Comparison of ENCODE assay signal across 18 cellular contexts in the genomic region with DNA sequence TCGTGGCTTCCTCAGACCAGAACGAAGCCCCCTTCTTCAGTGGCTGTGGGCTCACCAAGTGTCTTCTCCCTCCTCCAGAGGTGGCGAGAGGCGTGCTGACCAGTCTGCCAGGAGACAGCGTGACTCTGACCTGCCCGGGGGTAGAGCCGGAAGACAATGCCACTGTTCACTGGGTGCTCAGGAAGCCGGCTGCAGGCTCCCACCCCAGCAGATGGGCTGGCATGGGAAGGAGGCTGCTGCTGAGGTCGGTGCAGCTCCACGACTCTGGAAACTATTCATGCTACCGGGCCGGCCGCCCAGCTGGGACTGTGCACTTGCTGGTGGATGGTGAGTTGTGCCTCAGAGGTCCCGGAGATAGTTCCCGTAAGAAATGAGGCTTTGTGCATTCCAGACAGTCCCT. TPM values are rescaled to one million over a fixed set of nuclear protein-coding genes. Genes with fewer than 3 reads are reported as not detected.
DNase-seq lines count a peak whose midpoint lies in the region; ATAC-seq, FAIRE-seq and TF ChIP-seq lines count a peak whose summit lies in the region.
"Had no signal": no experiment of that assay in that cellular context is flagged by ENCODE, and none has a peak within 500 bp of the region (broad histone marks: within the 10 kb centered on the region; RNA-seq: fewer than 3 reads in every experiment).

No MANE protein-coding gene starts in this region.

- H3K79me2 ChIP-seq in neural progenitor cell (ENCODE audit: low read depth): no peaks in the 10 kb centered on the region

- H3K27me3 Mint-ChIP-seq in CD14-positive monocyte (ENCODE audit: low read depth in 3 of 3): peaks cover 0 to 3% (median 0%) of the 10 kb centered on the region in 3 donors
- H3K27me3 Mint-ChIP-seq in neural progenitor cell (ENCODE audit: insufficient read depth, low read depth): no peaks in the 10 kb centered on the region
- H3K27me3 Mint-ChIP-seq: activated B cell treated with CpG ODN at 0.5 μM for 24 hours, IgD-negative memory B cell had no signal

- 87 to 96% methylated on average over 7 to 15 of the region's 15 CpGs for WGBS in body of pancreas, 2 donors
- 62% methylated on average over 15 of the region's 15 CpGs for WGBS in right cardiac atrium
- WGBS in prostate gland: 66% methylated on average over 15 of the region's 15 CpGs
- 84 to 86% methylated on average over 15 of the region's 15 CpGs for WGBS in pancreas, 2 donors

- H3K36me3 Mint-ChIP-seq in CD14-positive monocyte: peaks cover 70 to 90% of the 10 kb centered on the region in 2 donors
- no peaks in the 10 kb centered on the region for H3K36me3 Mint-ChIP-seq in neural progenitor cell

- H3K27ac Mint-ChIP-seq in CD14-positive monocyte (peak overlapping the region; percentile 69 to 99 (median 95)), neural progenitor cell (no peak overlapping the region)
- H3K27ac Mint-ChIP-seq: activated B cell treated with CpG ODN at 0.5 μM for 24 hours; IgD-negative memory B cell; T-helper 1 cell treated with Interleukin-12 subunit alpha and Interleukin-12 subunit beta and Interleukin-4 antibody, amounts not matched to agents 30 μg/mL and 1 μg/mL, for 36 hours had no signal

- peaks cover 56% of the 10 kb centered on the region for H3K4me1 ChIP-seq in body of pancreas
- H3K4me1 ChIP-seq in right cardiac atrium (ENCODE audit: control insufficient read depth, insufficient read depth, low read length): peaks cover 29% of the 10 kb centered on the region
- H3K4me1 ChIP-seq in prostate gland (replicated peaks): peaks cover 27% of the 10 kb centered on the region
- H3K4me1 ChIP-seq in pancreas: peaks cover 4 to 12% (median 9%) of the 10 kb centered on the region in 3 donors
- peaks cover 11% of the 10 kb centered on the region for H3K4me1 ChIP-seq in neural progenitor cell

- H3K4me1 Mint-ChIP-seq in CD14-positive monocyte (peaks cover 75% of the 10 kb centered on the region), neural progenitor cell (peaks cover 41% of the 10 kb centered on the region)

- TF ChIP-seq CTCF in CD14-positive monocyte (IDR thresholded peaks at IDR 0.05): no peak
- TF ChIP-seq CTCF in body of pancreas (IDR thresholded peaks at IDR 0.05): no peak
- TF ChIP-seq CTCF in prostate gland (IDR thresholded peaks at IDR 0.05): no peak
- TF ChIP-seq CTCF in pancreas (IDR thresholded peaks at IDR 0.05): no peak
- no peak for TF ChIP-seq CTCF in neural progenitor cell (IDR thresholded peaks at IDR 0.05)

- H3F3A ChIP-seq in neural progenitor cell (ENCODE audit: low read depth): no peaks in the 10 kb centered on the region

- no peak for FAIRE-seq in pancreas (lab: Jason Lieb, UNC)

- intact Hi-C loops in CD14-positive monocyte (cut with micrococcal nuclease) (no loop called here), body of pancreas (cut with DNase I) (no loop called here), right cardiac atrium (cut with DNase I) (no loop called here), prostate gland (cut with DNase I) (no loop called here), pancreas (cut with DNase I) (no loop called here)

- H3K9ac ChIP-seq in neural progenitor cell: no peak overlapping the region

- no peak overlapping the region for H3K4me2 ChIP-seq in neural progenitor cell

- H3K9me3 ChIP-seq in body of pancreas: no peaks in the 10 kb centered on the region
- no peaks in the 10 kb centered on the region for H3K9me3 ChIP-seq in right cardiac atrium (ENCODE audit: control insufficient read depth, low read length)
- no peaks in the 10 kb centered on the region for H3K9me3 ChIP-seq in prostate gland
- H3K9me3 ChIP-seq in pancreas: no peaks in the 10 kb centered on the region
- H3K9me3 ChIP-seq in neural progenitor cell (ENCODE audit: low read depth): no peaks in the 10 kb centered on the region
- H3K9me3 ChIP-seq: spleen had no signal

- TF ChIP-seq POLR2A in body of pancreas (IDR thresholded peaks at IDR 0.05) (no peak), prostate gland (IDR thresholded peaks at IDR 0.05) (no peak)

- no peak for DNase-seq in CD14-positive monocyte (ENCODE audit: low spot score)
- DNase-seq in body of pancreas: no peak
- DNase-seq in right cardiac atrium: peak in 2 of 3 donors; percentile 61 to 68
- no peak for DNase-seq in prostate gland (ENCODE audit: low spot score)
- no peak for DNase-seq in NOMO-1 treated with DMSO at 0.1 percent for 48 hours (lab: John Stamatoyannopoulos, UW; ENCODE audit: unreplicated experiment)
- DNase-seq in pancreas: no peak
- no peak for DNase-seq in neural progenitor cell (ENCODE audit: low spot score)
- DNase-seq: activated B cell treated with CpG ODN at 0.5 μM for 24 hours; aorta; cortex of kidney; NCI-H1048; occipital lobe; spleen; stimulated activated naive CD4-positive, alpha-beta T cell treated with Interleukin-2 at 50 U/mL for 16 hours had no signal

- no peaks in the 10 kb centered on the region for H3K27me3 ChIP-seq in body of pancreas
- no peaks in the 10 kb centered on the region for H3K27me3 ChIP-seq in right cardiac atrium (ENCODE audit: control insufficient read depth, insufficient read depth)
- H3K27me3 ChIP-seq in prostate gland (replicated peaks; ENCODE audit: insufficient read depth): no peaks in the 10 kb centered on the region
- no peaks in the 10 kb centered on the region for H3K27me3 ChIP-seq in pancreas
- no peaks in the 10 kb centered on the region for H3K27me3 ChIP-seq in neural progenitor cell
- H3K27me3 ChIP-seq: spleen had no signal

- no peaks in the 10 kb centered on the region for H4K20me1 ChIP-seq in neural progenitor cell (ENCODE audit: low read depth)

- H3K4me3 Mint-ChIP-seq in CD14-positive monocyte: no peak overlapping the region
- H3K4me3 Mint-ChIP-seq in neural progenitor cell: no peak overlapping the region
- H3K4me3 Mint-ChIP-seq: activated B cell treated with CpG ODN at 0.5 μM for 24 hours; IgD-negative memory B cell; T-helper 1 cell treated with Interleukin-12 subunit alpha and Interleukin-12 subunit beta and Interleukin-4 antibody, amounts not matched to agents 30 μg/mL and 1 μg/mL, for 36 hours had no signal

- ATAC-seq in body of pancreas: no peak
- ATAC-seq in right cardiac atrium: no peak
- ATAC-seq in pancreas: no peak
- ATAC-seq in GM21576 (IDR thresholded peaks at IDR 0.05; ENCODE audit: unreplicated experiment): no peak

- no peaks in the 10 kb centered on the region for H3K36me3 ChIP-seq in body of pancreas (replicated peaks in 1 of 2; ENCODE audit: insufficient read depth in 1 of 2, low read depth in 2 of 2)
- no peaks in the 10 kb centered on the region for H3K36me3 ChIP-seq in prostate gland
- no peaks in the 10 kb centered on the region for H3K36me3 ChIP-seq in pancreas
- H3K36me3 ChIP-seq in neural progenitor cell: no peaks in the 10 kb centered on the region

- H3K27ac ChIP-seq in body of pancreas (peak overlapping the region in 3 of 4 donors; percentile 1 to 70 (median 11)), right cardiac atrium (ENCODE audit: low read length) (peak overlapping the region; percentile 13), prostate gland (peak overlapping the region; percentile 82 to 85), pancreas (no peak overlapping the region), neural progenitor cell (no peak overlapping the region)
- H3K27ac ChIP-seq: spleen had no signal

- no peaks in the 10 kb centered on the region for H3K9me3 Mint-ChIP-seq in CD14-positive monocyte
- H3K9me3 Mint-ChIP-seq in neural progenitor cell: no peaks in the 10 kb centered on the region
- H3K9me3 Mint-ChIP-seq: activated B cell treated with CpG ODN at 0.5 μM for 24 hours; IgD-negative memory B cell; T-helper 1 cell treated with Interleukin-12 subunit alpha and Interleukin-12 subunit beta and Interleukin-4 antibody, amounts not matched to agents 30 μg/mL and 1 μg/mL, for 36 hours had no signal

- no peak overlapping the region for H3K4me3 ChIP-seq in body of pancreas
- H3K4me3 ChIP-seq in right cardiac atrium (ENCODE audit: low read length): no peak overlapping the region
- H3K4me3 ChIP-seq in prostate gland: no peak overlapping the region
- H3K4me3 ChIP-seq in pancreas: no peak overlapping the region
- H3K4me3 ChIP-seq in neural progenitor cell: no peak overlapping the region
- H3K4me3 ChIP-seq: lung, spleen had no signal

- H2AFZ ChIP-seq in neural progenitor cell (replicated peaks): no peak overlapping the region

RNA-seq across cellular contexts. Expression of gene IL6R, which starts 24.0 kb away (rescaled TPM):
- polyA plus RNA-seq in CD14-positive monocyte (10 to 100 TPM; 56.4 to 81.7 TPM), right cardiac atrium (5.7 TPM), pancreas (10 to 100 TPM in 1 of 2 donors, 1 to 10 TPM in 1; 4.3 to 10.3 TPM)
- total RNA-seq in body of pancreas (10 to 100 TPM in 1 of 2 donors, 1 to 10 TPM in 1; 5.9 to 13.5 TPM), right cardiac atrium (10 to 100 TPM in 3 of 4 donors, 1 to 10 TPM in 1; 8.9 to 13.2 (median 12.1) TPM), prostate gland (10 to 100 TPM; 70.1 to 80.7 TPM), pancreas (10 to 100 TPM in 2 of 6 donors, 1 to 10 TPM in 4; 2.2 to 12.9 (median 7.1) TPM), neural progenitor cell (ENCODE audit: low replicate concordance) (0.09 TPM in 1 of 2 replicates, not detected in the other)

Comparison
In these comparisons a context has a peak if more than half of its experiments do, and no peak if none do; other contexts are left out.
1. DNase-seq: peak in right cardiac atrium (2 of 3); none in CD14-positive monocyte (single experiment), body of pancreas (0 of 4), prostate gland (single experiment), NOMO-1 treated with DMSO at 0.1 percent for 48 hours (single experiment), pancreas (0 of 6) and neural progenitor cell (single experiment).
2. H3K27ac ChIP-seq: peak in body of pancreas (3 of 4), right cardiac atrium (single experiment) and prostate gland (2 of 2); none in pancreas (0 of 4) and neural progenitor cell (single experiment).
3. RNA of gene IL6R, which starts 24.0 kb away (total RNA-seq): 70.1 to 80.7 TPM in prostate gland; 5.9 to 13.5 TPM in body of pancreas, 8.9 to 13.2 TPM in right cardiac atrium, 2.2 to 12.9 TPM in pancreas and 0.09 TPM in neural progenitor cell; every median in the first group is over 4 times any median in the second.